Comparison of ENCODE assay signal across 8 cellular contexts in genomic region chr4:40056722-40057539, GRCh38. TPM values are rescaled to one million over a fixed set of nuclear protein-coding genes. Genes with fewer than 3 reads are reported as not detected.
DNase-seq lines count a peak whose midpoint lies in the region; ATAC-seq and TF ChIP-seq lines count a peak whose summit lies in the region.

N4BP2 (plus strand) TSS chr4:40056850; CDS start chr4:40097341, 40,491 bp downstream.

- peak within 1 kb of the TSS; percentile 100 for H3K18ac ChIP-seq in neuronal stem cell (ENCODE audit: low read length)

- H2BK120ac ChIP-seq in neuronal stem cell (ENCODE audit: low read depth, low read length): peak within 1 kb of the TSS; percentile 94

- no peaks in the 10 kb centered on the region for H3K9me3 ChIP-seq in SJCRH30 (replicated peaks)
- no peaks in the 10 kb centered on the region for H3K9me3 ChIP-seq in neuronal stem cell (replicated peaks in 1 of 2; ENCODE audit: control insufficient read depth in 2 of 2, insufficient read depth in 1 of 2, low read depth in 1 of 2, low read length in 2 of 2)

- H3K36me3 ChIP-seq in SJCRH30 (no peaks in the 10 kb centered on the region), neuronal stem cell (replicated peaks in 1 of 2; ENCODE audit: control insufficient read depth in 2 of 2, insufficient read depth in 2 of 2, low read length in 2 of 2) (peaks cover 2 to 29% of the 10 kb centered on the region in 2 donors)

- peak within 1 kb of the TSS; percentile 89 for H3K4me2 ChIP-seq in neuronal stem cell (ENCODE audit: insufficient read depth, low read length, poor library complexity, severe bottlenecking)

- H4K8ac ChIP-seq in neuronal stem cell (ENCODE audit: low read depth, low read length): peak within 1 kb of the TSS; percentile 66

- H3K4me3 ChIP-seq in SJCRH30 (peak within 1 kb of the TSS; percentile 83), neuronal stem cell (ENCODE audit: low read length in 2 of 2) (peak within 1 kb of the TSS; percentile 86 to 87)

- peak within 1 kb of the TSS; percentile 86 for H2AFZ ChIP-seq in neuronal stem cell (ENCODE audit: low read length)

- no CpG with 5 or more reads among the region's 95 CpGs for WGBS in neuronal stem cell (ENCODE audit: extremely low coverage in 2 of 2, insufficient read length in 2 of 2, insufficient replicate concordance in 1 of 2), 2 donors

- peak within 1 kb of the TSS; percentile 98 for H3K23ac ChIP-seq in neuronal stem cell (ENCODE audit: low read depth, low read length, poor library complexity)

- peak within 1 kb of the TSS; percentile 98 for H3K14ac ChIP-seq in neuronal stem cell (ENCODE audit: low read length)

- peak within 1 kb of the TSS; percentile 95 for H3K27ac ChIP-seq in SJCRH30
- H3K27ac ChIP-seq in foreskin keratinocyte: peak within 1 kb of the TSS; percentile 93
- H3K27ac ChIP-seq in neuronal stem cell (replicated peaks; ENCODE audit: low read length): peak within 1 kb of the TSS; percentile 96
- H3K27ac ChIP-seq in substantia nigra (ENCODE audit: low read depth, low read length, poor library complexity, severe bottlenecking): peak within 1 kb of the TSS; percentile 92

- peak within 1 kb of the TSS; percentile 97 for H4K91ac ChIP-seq in neuronal stem cell (ENCODE audit: low read depth, low read length, poor library complexity)

- H2AK5ac ChIP-seq in neuronal stem cell (ENCODE audit: low read depth, low read length): peak within 1 kb of the TSS; percentile 97

- ATAC-seq in foreskin keratinocyte: peak; percentile 62

- DNase-seq in EL (peak; percentile 78), GOT3 (lab: John Stamatoyannopoulos, UW) (peak; percentile 22), SJCRH30 (peak; percentile 79 to 85), activated gamma-delta T cell treated with Interleukin-2 at 50 U/mL for 16 hours (peak; percentile 59), foreskin keratinocyte (peak in 1 of 2 donors; percentile 82), neuronal stem cell (ENCODE audit: low spot score) (peak; percentile 89), substantia nigra (lab: John Stamatoyannopoulos, UW) (peak in 48 of 49 donors; percentile 4 to 85 (median 55))

- peak within 1 kb of the TSS; percentile 97 for H2BK15ac ChIP-seq in neuronal stem cell (ENCODE audit: low read length)

- H3K79me1 ChIP-seq in neuronal stem cell (ENCODE audit: low read depth, low read length): peaks cover 3% of the 10 kb centered on the region

- peak within 1 kb of the TSS; percentile 98 for H3K4ac ChIP-seq in neuronal stem cell (ENCODE audit: low read length)

- H3K4me1 ChIP-seq in SJCRH30 (no peaks in the 10 kb centered on the region; the same call in 1 of the 2 replicates), foreskin keratinocyte (no peaks in the 10 kb centered on the region), neuronal stem cell (ENCODE audit: control insufficient read depth in 2 of 2, insufficient read depth in 1 of 2, low read depth in 1 of 2, low read length in 2 of 2) (peaks cover 4 to 5% of the 10 kb centered on the region in 2 donors)

- peak within 1 kb of the TSS; percentile 99 for H3K9ac ChIP-seq in neuronal stem cell (ENCODE audit: low read depth, low read length, poor library complexity)

- peak within 1 kb of the TSS; percentile 22 for H2BK12ac ChIP-seq in neuronal stem cell (ENCODE audit: low read length)

- H3K27me3 ChIP-seq in SJCRH30: no peaks in the 10 kb centered on the region
- H3K27me3 ChIP-seq in foreskin keratinocyte: no peaks in the 10 kb centered on the region
- no peaks in the 10 kb centered on the region for H3K27me3 ChIP-seq in neuronal stem cell (ENCODE audit: control insufficient read depth in 3 of 3, insufficient read depth in 3 of 3, low read depth in 1 of 3, low read length in 3 of 3)

- H2BK5ac ChIP-seq in neuronal stem cell (ENCODE audit: low read length): peak within 1 kb of the TSS; percentile 99

- TF ChIP-seq CTCF in LNCAP (IDR thresholded peaks at IDR 0.05) (peak; percentile 84), foreskin keratinocyte (conservative IDR thresholded peaks at IDR 0.05) (peak; percentile 92)

RNA-seq across cellular contexts. Expression of gene N4BP2, which starts in this region (rescaled TPM):
- total RNA-seq in SJCRH30 (2014; rRNA removed; shearing (Covaris generic)): 17.9 and 20.6 TPM in 2 replicates
- total RNA-seq in foreskin keratinocyte: 6.8 and 7.2 TPM in 2 replicates
- polyA plus RNA-seq in foreskin keratinocyte: 0.62 and 0.64 TPM in 2 replicates
- 13.5 TPM for polyA plus RNA-seq in neuronal stem cell (2013, experiment 1 of 2)
- polyA plus RNA-seq in neuronal stem cell (2013, experiment 2 of 2): 14.7 TPM
